23 cellular contexts compared by ENCODE assay signal in the genomic region with DNA sequence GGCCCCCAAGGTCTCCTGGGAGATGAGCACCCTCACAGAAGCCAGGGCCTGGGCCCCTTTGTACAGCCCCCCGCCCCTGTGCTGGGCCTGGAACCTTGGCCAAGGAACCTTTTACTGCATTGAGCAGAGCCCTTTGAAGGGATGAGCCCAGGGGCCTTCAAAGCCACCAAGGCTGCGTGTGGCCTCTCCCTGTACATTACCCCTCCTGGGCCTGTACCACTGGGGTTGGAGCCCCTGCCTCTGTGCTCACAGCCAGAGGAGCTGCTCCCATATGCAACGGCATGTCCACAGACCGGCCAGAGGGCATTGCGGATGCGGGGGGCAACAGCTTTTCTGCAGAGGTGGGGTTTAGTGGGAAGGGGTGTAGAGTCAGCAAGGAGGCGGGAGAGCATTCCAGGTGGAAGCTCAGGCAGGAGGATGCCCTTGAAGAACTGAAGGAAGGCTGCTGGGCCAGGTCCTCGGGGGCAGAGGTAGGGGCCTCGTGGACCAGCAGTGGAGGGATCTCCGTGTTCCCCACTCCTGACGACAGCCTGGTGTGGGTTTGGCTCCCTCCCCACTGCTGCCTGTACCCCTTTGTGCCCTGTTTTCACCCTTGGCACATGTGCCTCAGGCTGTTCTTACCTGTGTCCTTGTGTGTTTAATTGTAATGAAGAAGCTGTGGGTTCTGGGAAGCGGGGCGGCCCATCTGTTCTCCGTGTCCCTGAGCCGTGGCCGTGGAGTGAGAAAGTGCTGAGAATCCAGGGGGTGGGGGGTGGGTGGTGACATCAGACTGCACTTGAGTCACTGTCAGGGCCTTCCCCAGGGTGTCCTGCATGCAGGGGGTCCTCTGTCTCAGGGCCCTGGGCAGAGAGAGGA. TPM values are rescaled to one million over a fixed set of nuclear protein-coding genes. Genes with fewer than 3 reads are reported as not detected.
DNase-seq lines count a peak whose midpoint lies in the region; ATAC-seq, FAIRE-seq and TF ChIP-seq lines count a peak whose summit lies in the region.
"Had no signal": no experiment of that assay in that cellular context is flagged by ENCODE, and none has a peak within 500 bp of the region (broad histone marks: within the 10 kb centered on the region; RNA-seq: fewer than 3 reads in every experiment).

No MANE protein-coding gene starts in this region.

- no peak for DNase-seq in GM23338 (ENCODE audit: low spot score)
- no peak for DNase-seq in H1 (ENCODE audit: low read depth in 1 of 2, low spot score in 2 of 2)
- no peak for DNase-seq in neuronal stem cell (ENCODE audit: low spot score)
- DNase-seq in stimulated activated CD4-positive, alpha-beta T cell treated with anti-CD3 and anti-CD28 coated beads, Interleukin-1b, Interleukin-23, amount 100 ng/mL, for 48 hours, result no peak
- no peak for DNase-seq in HUDEP-2 (lab: John Stamatoyannopoulos, UW; ENCODE audit: unreplicated experiment in 76 of 76)
- DNase-seq in DMS 273 (lab: John Stamatoyannopoulos, UW; ENCODE audit: unreplicated experiment), result no peak
- DNase-seq: ACHN; Calu3; CD8-positive, alpha-beta T cell; DMS53; GDM1; GOT3; KG1; NCI-H1092; NCI-H1436 treated with DMSO at 0.1 percent for 48 hours; NCI-H1930; NCI-H345; NCI-H524; NCI-H774; NK-92 treated with Interleukin-12 subunit alpha and Interleukin-12 subunit beta, amount 100 ng/mL, for 24 hours had no signal

- H3K56ac ChIP-seq in H1 (replicated peaks; ENCODE audit: insufficient read length, low read depth, low read length), result no peak overlapping the region

- H3K4me1 Mint-ChIP-seq in GM23338, result peaks cover 26% of the 10 kb centered on the region

- CTCF ChIA-PET in HEK293 (lab: Yijun Ruan, JAX), result interaction anchor here (1.3 kb wide), 1 partner anchor 29 kb away, joined by 6 read pairs; no protein-coding TSS in a partner anchor
- CTCF ChIA-PET in H1 (lab: Charles Lee; ENCODE audit: partially characterized antibody), result interaction anchor here (0.6 to 4.3 kb wide), 2 partner anchors 9 to 81 kb away, joined by 3 to 22 read pairs; no protein-coding TSS in a partner anchor

- peaks cover 24% of the 10 kb centered on the region; the same call in 1 of the 2 replicates for H3K79me2 ChIP-seq in GM23338 (replicated peaks; ENCODE audit: insufficient read depth)
- no peaks in the 10 kb centered on the region for H3K79me2 ChIP-seq in H1 (ENCODE audit: control insufficient read depth in 1 of 2, insufficient read depth in 2 of 2, low read length in 2 of 2)

- peaks cover 21% of the 10 kb centered on the region for H3K27me3 Mint-ChIP-seq in GM23338 (ENCODE audit: insufficient read depth, low read depth, poor library complexity)

- H3K27ac ChIP-seq in GM23338 (ENCODE audit: low read depth), result peak overlapping the region; percentile 59; the same call in 1 of the 2 replicates
- no peak overlapping the region for H3K27ac ChIP-seq in HEK293 (ENCODE audit: extremely low read depth, low read depth, low read length)
- H3K27ac ChIP-seq in H1 (ENCODE audit: low read depth, low read length), result no peak overlapping the region
- no peak overlapping the region for H3K27ac ChIP-seq in neuronal stem cell (replicated peaks; ENCODE audit: low read length)
- H3K27ac ChIP-seq: BLaER1 treated with 17β-estradiol and CSF1 and Interleukin-3, amounts not matched to agents 10 nM and 100 nM had no signal

- H3K9me3 ChIP-seq in HEK293 (ENCODE audit: control insufficient read depth, insufficient read depth, low read depth, low read length) (no peaks in the 10 kb centered on the region), H1 (ENCODE audit: insufficient read depth in 2 of 2, low read depth in 1 of 2, low read length in 1 of 2) (no peaks in the 10 kb centered on the region), neuronal stem cell (replicated peaks in 1 of 2; ENCODE audit: control insufficient read depth in 2 of 2, insufficient read depth in 1 of 2, low read depth in 1 of 2, low read length in 2 of 2) (no peaks in the 10 kb centered on the region)
- H3K9me3 ChIP-seq: BLaER1 treated with 17β-estradiol and CSF1 and Interleukin-3, amounts not matched to agents 10 nM and 100 nM had no signal

- TF ChIP-seq CTCF in GM23338 (conservative IDR thresholded peaks at IDR 0.05; ENCODE audit: low read depth in 2 of 2) (no peak), HEK293 (tag by site-specific recombination; IDR thresholded peaks at IDR 0.05) (no peak), H1 (IDR thresholded peaks at IDR 0.05; ENCODE audit: control extremely low read depth in 1 of 3, insufficient read depth in 1 of 3, low read depth in 1 of 3, low read length in 3 of 3) (no peak)

- H2BK12ac ChIP-seq in H1 (ENCODE audit: low read depth, low read length), result no peak overlapping the region
- peak overlapping the region; percentile 90 for H2BK12ac ChIP-seq in neuronal stem cell (ENCODE audit: low read length)

- H3K36me3 ChIP-seq in GM23338 (ENCODE audit: insufficient read depth), result no peaks in the 10 kb centered on the region
- no peaks in the 10 kb centered on the region; a peak in 1 of 3 replicates for H3K36me3 ChIP-seq in HEK293 (ENCODE audit: control insufficient read depth in 2 of 2, insufficient read depth in 1 of 2, low read length in 2 of 2)
- no peaks in the 10 kb centered on the region; a peak in 1 of 8 replicates for H3K36me3 ChIP-seq in H1 (ENCODE audit: control insufficient read depth in 2 of 4, insufficient read depth in 4 of 4, low read length in 3 of 4)
- no peaks in the 10 kb centered on the region for H3K36me3 ChIP-seq in neuronal stem cell (replicated peaks in 1 of 2; ENCODE audit: control insufficient read depth in 2 of 2, insufficient read depth in 2 of 2, low read length in 2 of 2)
- H3K36me3 ChIP-seq: BLaER1 treated with 17β-estradiol and CSF1 and Interleukin-3, amounts not matched to agents 10 nM and 100 nM had no signal

- H3K4ac ChIP-seq in H1 (replicated peaks; ENCODE audit: insufficient read length, low read depth, low read length) (no peak overlapping the region), neuronal stem cell (ENCODE audit: low read length) (no peak overlapping the region)

- no peaks in the 10 kb centered on the region for H3K23me2 ChIP-seq in H1 (ENCODE audit: low read depth, low read length)

- no peaks in the 10 kb centered on the region for H3K9me2 ChIP-seq in GM23338 (ENCODE audit: insufficient read depth)

- no peak for TF ChIP-seq POLR2A in H1 (IDR thresholded peaks at IDR 0.05; ENCODE audit: control extremely low read depth in 1 of 2, low read depth in 2 of 2, low read length in 2 of 2)

- POLR2A ChIA-PET in HEK293 (lab: Yijun Ruan, JAX) (no interaction called here), H1 (lab: Charles Lee; ENCODE audit: partially characterized antibody) (interaction anchor here (0.8 to 1.1 kb wide), 2 partner anchors 33 to 201 kb away, joined by 3 read pairs; no protein-coding TSS in a partner anchor)

- no peak overlapping the region for H2BK15ac ChIP-seq in H1 (ENCODE audit: low read length)
- H2BK15ac ChIP-seq in neuronal stem cell (ENCODE audit: low read length), result no peak overlapping the region

- H3K4me1 ChIP-seq in GM23338 (ENCODE audit: insufficient read depth), result peaks cover 27% of the 10 kb centered on the region
- peaks cover 3% of the 10 kb centered on the region for H3K4me1 ChIP-seq in HEK293 (ENCODE audit: control insufficient read depth, insufficient read depth, low read length)
- peaks cover 6 to 26% (median 15%) of the 10 kb centered on the region in 4 experiments for H3K4me1 ChIP-seq in H1 (replicated peaks in 1 of 4; ENCODE audit: control insufficient read depth in 3 of 4, insufficient read depth in 4 of 4, low read length in 3 of 4)
- H3K4me1 ChIP-seq in neuronal stem cell (ENCODE audit: control insufficient read depth in 2 of 2, insufficient read depth in 1 of 2, low read depth in 1 of 2, low read length in 2 of 2), result peaks cover 0 to 9% of the 10 kb centered on the region in 2 donors

- WGBS in H1 (ENCODE audit: extremely low coverage in 1 of 2, insufficient coverage in 1 of 2, insufficient read length in 1 of 2, insufficient replicate concordance in 2 of 2, low coverage in 1 of 2, low lambda C conversion rate in 2 of 2, missing lambda C conversion rate in 1 of 2), 2 experiments, result 86% methylated on average over 16 of the region's 16 CpGs; no CpG with 5 or more reads in 1 of the 2 experiments
- WGBS in neuronal stem cell (ENCODE audit: extremely low coverage in 2 of 2, insufficient read length in 2 of 2, insufficient replicate concordance in 1 of 2), 2 donors, result no CpG with 5 or more reads among the region's 16 CpGs

- H4K91ac ChIP-seq in H1 (replicated peaks; ENCODE audit: insufficient read length, low read length), result no peak overlapping the region
- no peak overlapping the region for H4K91ac ChIP-seq in neuronal stem cell (ENCODE audit: low read depth, low read length, poor library complexity)

- no peak for TF ChIP-seq RAD21 in H1 (IDR thresholded peaks at IDR 0.05 in 1 of 2, conservative IDR thresholded peaks at IDR 0.05 in 1 of 2; ENCODE audit: low read depth in 2 of 2, low read length in 2 of 2)

- H3K27ac Mint-ChIP-seq in GM23338, result no peak overlapping the region
- H3K27ac Mint-ChIP-seq: CD8-positive, alpha-beta T cell had no signal

- H2BK5ac ChIP-seq in H1 (ENCODE audit: low read depth, low read length) (peak overlapping the region; percentile 60; the same call in 1 of the 2 replicates), neuronal stem cell (ENCODE audit: low read length) (peak overlapping the region; percentile 90)

- no peak overlapping the region for H3K4me3 ChIP-seq in GM23338
- no peak overlapping the region for H3K4me3 ChIP-seq in HEK293 (ENCODE audit: low read depth, low read length)
- H3K4me3 ChIP-seq in H1 (ENCODE audit: extremely low read depth in 1 of 4, insufficient read depth in 2 of 4, low read depth in 3 of 4, low read length in 4 of 4), result no peak overlapping the region
- H3K4me3 ChIP-seq in neuronal stem cell (ENCODE audit: low read length in 2 of 2), result no peak overlapping the region
- H3K4me3 ChIP-seq: BLaER1 treated with 17β-estradiol and CSF1 and Interleukin-3, amounts not matched to agents 10 nM and 100 nM had no signal

- no peaks in the 10 kb centered on the region for H3K27me3 ChIP-seq in GM23338 (ENCODE audit: insufficient read depth)
- H3K27me3 ChIP-seq in H1 (replicated peaks in 1 of 4; ENCODE audit: control insufficient read depth in 3 of 4, extremely low read depth in 1 of 4, insufficient read depth in 3 of 4, low read length in 3 of 4), result no peaks in the 10 kb centered on the region
- H3K27me3 ChIP-seq in neuronal stem cell (ENCODE audit: control insufficient read depth in 3 of 3, insufficient read depth in 3 of 3, low read depth in 1 of 3, low read length in 3 of 3), result peaks cover 0 to 4% (median 0%) of the 10 kb centered on the region in 3 experiments
- H3K27me3 ChIP-seq: BLaER1 treated with 17β-estradiol and CSF1 and Interleukin-3, amounts not matched to agents 10 nM and 100 nM had no signal

- H3K23ac ChIP-seq in H1 (ENCODE audit: insufficient read length), result no peak overlapping the region
- H3K23ac ChIP-seq in neuronal stem cell (ENCODE audit: low read depth, low read length, poor library complexity), result peak overlapping the region; percentile 89

- no peak overlapping the region for H3K4me2 ChIP-seq in GM23338
- no peak overlapping the region for H3K4me2 ChIP-seq in H1 (ENCODE audit: insufficient read depth in 1 of 2, low read depth in 2 of 2, low read length in 2 of 2)
- H3K4me2 ChIP-seq in neuronal stem cell (ENCODE audit: insufficient read depth, low read length, poor library complexity, severe bottlenecking), result peak overlapping the region; percentile 2
- H3K4me2 ChIP-seq: BLaER1 treated with 17β-estradiol and CSF1 and Interleukin-3, amounts not matched to agents 10 nM and 100 nM had no signal

- H3K79me1 ChIP-seq in H1 (ENCODE audit: low read depth, low read length) (peaks cover 7% of the 10 kb centered on the region; the same call in 1 of the 2 replicates), neuronal stem cell (ENCODE audit: low read depth, low read length) (no peaks in the 10 kb centered on the region)

- peak overlapping the region; percentile 57 for H4K8ac ChIP-seq in H1 (ENCODE audit: extremely low read depth, insufficient read depth, low read length)
- peak overlapping the region; percentile 43 for H4K8ac ChIP-seq in neuronal stem cell (ENCODE audit: low read depth, low read length)

- H4K20me1 ChIP-seq in GM23338 (replicated peaks; ENCODE audit: insufficient read depth) (no peaks in the 10 kb centered on the region; the same call in 1 of the 2 replicates), H1 (replicated peaks in 1 of 2; ENCODE audit: control insufficient read depth in 1 of 2, insufficient read depth in 2 of 2, low read length in 2 of 2) (no peaks in the 10 kb centered on the region)

- no peak for FAIRE-seq in H1 (lab: Jason Lieb, UNC)
- FAIRE-seq: GM18507 had no signal

- H3K4me3 Mint-ChIP-seq in GM23338, result no peak overlapping the region
- H3K4me3 Mint-ChIP-seq: CD8-positive, alpha-beta T cell had no signal

- H4K5ac ChIP-seq in H1 (ENCODE audit: insufficient read length, low read depth, low read length), result no peak overlapping the region

- H2AFZ ChIP-seq in GM23338 (no peak overlapping the region), H1 (ENCODE audit: low read length) (no peak overlapping the region), neuronal stem cell (ENCODE audit: low read length) (no peak overlapping the region)

- 0 out of 2 replicates have a peak overlapping the region, but pooled peaks have one; percentile 65 for H2AK5ac ChIP-seq in H1 (ENCODE audit: low read depth, low read length)
- peak overlapping the region; percentile 61 for H2AK5ac ChIP-seq in neuronal stem cell (ENCODE audit: low read depth, low read length)

- H3K9me3 Mint-ChIP-seq in GM23338, result no peaks in the 10 kb centered on the region; the same call in 2 of the 3 replicates
- H3K9me3 Mint-ChIP-seq: CD8-positive, alpha-beta T cell had no signal

- no peak overlapping the region for H2BK120ac ChIP-seq in H1 (replicated peaks; ENCODE audit: low read depth, low read length)
- no peak overlapping the region for H2BK120ac ChIP-seq in neuronal stem cell (ENCODE audit: low read depth, low read length)

- peaks cover 3% of the 10 kb centered on the region; the same call in 1 of the 2 replicates for H3F3A ChIP-seq in GM23338 (replicated peaks; ENCODE audit: low read depth)

- H2BK20ac ChIP-seq in H1 (ENCODE audit: low read length), result 0 out of 2 replicates have a peak overlapping the region, but pooled peaks have one; percentile 72

- H3K14ac ChIP-seq in H1 (ENCODE audit: insufficient read length) (no peak overlapping the region), neuronal stem cell (ENCODE audit: low read length) (peak overlapping the region; percentile 56)

- H3K36me3 Mint-ChIP-seq in GM23338 (ENCODE audit: low read depth), result peaks cover 7% of the 10 kb centered on the region; the same call in 2 of the 3 replicates
- H3K36me3 Mint-ChIP-seq: CD8-positive, alpha-beta T cell had no signal

- no peak for TF ChIP-seq EP300 in H1 (IDR thresholded peaks at IDR 0.05; ENCODE audit: borderline replicate concordance in 1 of 2, low read depth in 2 of 2, low read length in 2 of 2)

- no peak for ATAC-seq in GM23338
- ATAC-seq: CD8-positive, alpha-beta T cell had no signal

- H3K18ac ChIP-seq in H1 (ENCODE audit: extremely low read depth, low read length) (no peak overlapping the region), neuronal stem cell (ENCODE audit: low read length) (peak overlapping the region; percentile 76)

- H3K9ac ChIP-seq in H1 (replicated peaks in 1 of 4; ENCODE audit: extremely low read depth in 1 of 4, low read depth in 3 of 4, low read length in 3 of 4) (no peak overlapping the region), neuronal stem cell (ENCODE audit: low read depth, low read length, poor library complexity) (no peak overlapping the region)
- H3K9ac ChIP-seq: BLaER1 treated with 17β-estradiol and CSF1 and Interleukin-3, amounts not matched to agents 10 nM and 100 nM had no signal

RNA-seq across cellular contexts. Expression of a gene that starts 46.9 kb away (rescaled TPM):
- total RNA-seq in GM23338 (2014; rRNA removed; shearing (Covaris generic)), result 45.4 and 62.8 TPM in 2 replicates
- 60.8 and 64.9 TPM in 2 replicates for polyA plus RNA-seq in GM23338 (2016; fragmentation: Nextera tagmentation; extraction: Ambion mirVana)
- 47.7 and 48.7 TPM in 2 replicates for total RNA-seq in H1 (2021; fragmentation: NEBNext Ultra II Directional; extraction: Animal tissue kit (Norgen Biotek cat#: 25700))
- 35.6 and 55.2 TPM in 2 replicates for polyA plus RNA-seq in H1 (2011; rRNA removed)
- 40.7 TPM for polyA plus RNA-seq in H1 (2011; cell fraction: cytosol; rRNA removed)
- polyA plus RNA-seq in H1 (2011; cell fraction: nucleus; rRNA removed), result 71.9 TPM
- polyA plus RNA-seq in H1 (2012, experiment 1 of 2), result 29.6 to 36.8 TPM (median 35.4 TPM) in 4 replicates
- 25.3 TPM for polyA plus RNA-seq in H1 (2012, experiment 2 of 2)
- polyA plus RNA-seq in H1 (2013, experiment 1 of 2), result 28.1 TPM
- 27.7 TPM for polyA plus RNA-seq in H1 (2013, experiment 2 of 2)
- polyA minus RNA-seq in H1 (2011; rRNA and poly(A)+ RNA removed), result 28.4 and 34.7 TPM in 2 replicates
- polyA minus RNA-seq in H1 (2011; cell fraction: cytosol; rRNA and poly(A)+ RNA removed), result 22.0 TPM
- 33.7 TPM for polyA minus RNA-seq in H1 (2011; cell fraction: nucleus; rRNA and poly(A)+ RNA removed)
- 4.1 TPM for polyA plus RNA-seq in neuronal stem cell (2013, experiment 1 of 2)
- polyA plus RNA-seq in neuronal stem cell (2013, experiment 2 of 2), result 4.2 TPM
